28 cellular contexts compared by ENCODE assay signal in genomic region chr7:26925768-26926167, GRCh38.
"Had no signal": no experiment of that assay in that cellular context is flagged by ENCODE, and none has a peak within 500 bp of the region (broad histone marks: within the 10 kb centered on the region; RNA-seq: fewer than 3 reads in every experiment).

No MANE protein-coding gene starts in this region.

- H2AFZ ChIP-seq: neural progenitor cell, parathyroid adenoma had no signal

- H3K4me2 ChIP-seq: neural progenitor cell, smooth muscle cell had no signal

- H3K36me3 ChIP-seq: neural progenitor cell, ovary, spleen, suprapubic skin, tibial artery, transverse colon, upper lobe of right lung, uterus had no signal

- ATAC-seq: natural killer cell; psoas muscle; right cardiac atrium; sciatic nerve; stimulated activated memory B cell treated with anti-CD40 and anti-IgM and Interleukin-4, amounts not matched to agents 10 μg/mL and 1 μg/mL and 100 μg/mL, for 72 hours; stimulated activated naive CD8-positive, alpha-beta T cell treated with anti-CD3 and anti-CD28 coated beads, Interleukin-15, amount 100 ng/mL, for 72 hours; stimulated activated naive CD8-positive, alpha-beta T cell treated with anti-CD3 and anti-CD28 coated beads, Interleukin-15, Interleukin-2, amounts not matched to agents 100 U/mL and 50 U/mL, for 24 hours; upper lobe of right lung had no signal

- H3K27me3 ChIP-seq: neural progenitor cell, ovary, spleen, suprapubic skin, testis, tibial artery, transverse colon, upper lobe of right lung, uterus had no signal

- DNase-seq: natural killer cell; occipital lobe; ovary; posterior cingulate gyrus; psoas muscle; right cardiac atrium; spleen; stimulated activated CD4-positive, alpha-beta T cell treated with anti-CD3 and anti-CD28 coated beads, Interleukin-12 subunit alpha, Interleukin-12 subunit beta, amount 100 ng/mL, for 4 hours; stimulated activated CD4-positive, alpha-beta T cell treated with anti-CD3 and anti-CD28 coated beads, Interleukin-1b, Interleukin-23, amount 100 ng/mL, for 48 hours; stimulated activated CD4-positive, alpha-beta T cell treated with anti-CD3 and anti-CD28 coated beads, Interleukin-4, amount 100 ng/mL, for 1 hour; stimulated activated CD4-positive, alpha-beta T cell treated with anti-CD3 and anti-CD28 coated beads, Interleukin-4, amount 100 ng/mL, for 4 hours; stimulated activated CD8-positive, alpha-beta memory T cell treated with anti-CD3 and anti-CD28 coated beads, Interleukin-4, amount 100 ng/mL, for 48 hours; stimulated activated naive CD4-positive, alpha-beta T cell; stimulated activated naive CD8-positive, alpha-beta T cell treated with anti-CD3 and anti-CD28 coated beads, Interleukin-15, amount 100 ng/mL, for 72 hours; stimulated activated naive CD8-positive, alpha-beta T cell treated with anti-CD3 and anti-CD28 coated beads, Interleukin-15, Interleukin-2, amounts not matched to agents 100 U/mL and 50 U/mL, for 24 hours; substantia nigra; testis; tibial artery; transverse colon; upper lobe of right lung; uterus had no signal

- H3K9ac ChIP-seq: neural progenitor cell, parathyroid adenoma had no signal

- H3K27ac ChIP-seq: neural progenitor cell, ovary, parathyroid adenoma, psoas muscle, skin epidermis, spleen, suprapubic skin, testis, tibial artery, transverse colon, upper lobe of right lung, uterus had no signal

- H3K4me1 ChIP-seq: parathyroid adenoma, psoas muscle, spleen, testis, tibial artery, transverse colon, upper lobe of right lung, uterus had no signal

- H3K4me3 ChIP-seq: neural progenitor cell, ovary, psoas muscle, skin epidermis, smooth muscle cell, spleen, suprapubic skin, testis, tibial artery, transverse colon, upper lobe of right lung, uterus had no signal

- H3K9me3 ChIP-seq: ovary, psoas muscle, spleen, suprapubic skin, testis, tibial artery, transverse colon, upper lobe of right lung, uterus had no signal

- H3K79me2 ChIP-seq: parathyroid adenoma had no signal
